1 cellular context compared by ENCODE assay signal in genomic region chr22:34992672-34993071, GRCh38.
TF ChIP-seq lines count a peak whose summit lies in the region.

No MANE protein-coding gene starts in this region.

TF ChIP-seq in HCT116, 20 proteins besides CTCF, POLR2A, EP300 and RAD21 (continued from another document):
- TF ChIP-seq, protein P1, sequence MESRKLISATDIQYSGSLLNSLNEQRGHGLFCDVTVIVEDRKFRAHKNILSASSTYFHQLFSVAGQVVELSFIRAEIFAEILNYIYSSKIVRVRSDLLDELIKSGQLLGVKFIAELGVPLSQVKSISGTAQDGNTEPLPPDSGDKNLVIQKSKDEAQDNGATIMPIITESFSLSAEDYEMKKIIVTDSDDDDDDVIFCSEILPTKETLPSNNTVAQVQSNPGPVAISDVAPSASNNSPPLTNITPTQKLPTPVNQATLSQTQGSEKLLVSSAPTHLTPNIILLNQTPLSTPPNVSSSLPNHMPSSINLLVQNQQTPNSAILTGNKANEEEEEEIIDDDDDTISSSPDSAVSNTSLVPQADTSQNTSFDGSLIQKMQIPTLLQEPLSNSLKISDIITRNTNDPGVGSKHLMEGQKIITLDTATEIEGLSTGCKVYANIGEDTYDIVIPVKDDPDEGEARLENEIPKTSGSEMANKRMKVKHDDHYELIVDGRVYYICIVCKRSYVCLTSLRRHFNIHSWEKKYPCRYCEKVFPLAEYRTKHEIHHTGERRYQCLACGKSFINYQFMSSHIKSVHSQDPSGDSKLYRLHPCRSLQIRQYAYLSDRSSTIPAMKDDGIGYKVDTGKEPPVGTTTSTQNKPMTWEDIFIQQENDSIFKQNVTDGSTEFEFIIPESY (IDR thresholded peaks at IDR 0.05; ENCODE audit: extremely low read depth, insufficient replicate concordance, low read length) = no peak
- no peak for TF ChIP-seq ELF1 (IDR thresholded peaks at IDR 0.05; ENCODE audit: borderline replicate concordance, low read depth)
- TF ChIP-seq FOSL1 (IDR thresholded peaks at IDR 0.05; ENCODE audit: low read depth) = no peak
- no peak for TF ChIP-seq EZH2 (IDR thresholded peaks at IDR 0.05)
- no peak for TF ChIP-seq CEBPB (IDR thresholded peaks at IDR 0.05; ENCODE audit: low read depth)
- no peak for TF ChIP-seq EGR1 (IDR thresholded peaks at IDR 0.05; ENCODE audit: low read depth)
- no peak for TF ChIP-seq CBX3 (IDR thresholded peaks at IDR 0.05; ENCODE audit: low read depth)
- no peak for TF ChIP-seq SIN3A (IDR thresholded peaks at IDR 0.05; ENCODE audit: low read depth)
- TF ChIP-seq MAX (IDR thresholded peaks at IDR 0.05) = no peak
- TF ChIP-seq ZFX (IDR thresholded peaks at IDR 0.05) = no peak
- no peak for TF ChIP-seq JUND (IDR thresholded peaks at IDR 0.05)
